Comparison of ENCODE assay signal across 8 cellular contexts in the genomic region with DNA sequence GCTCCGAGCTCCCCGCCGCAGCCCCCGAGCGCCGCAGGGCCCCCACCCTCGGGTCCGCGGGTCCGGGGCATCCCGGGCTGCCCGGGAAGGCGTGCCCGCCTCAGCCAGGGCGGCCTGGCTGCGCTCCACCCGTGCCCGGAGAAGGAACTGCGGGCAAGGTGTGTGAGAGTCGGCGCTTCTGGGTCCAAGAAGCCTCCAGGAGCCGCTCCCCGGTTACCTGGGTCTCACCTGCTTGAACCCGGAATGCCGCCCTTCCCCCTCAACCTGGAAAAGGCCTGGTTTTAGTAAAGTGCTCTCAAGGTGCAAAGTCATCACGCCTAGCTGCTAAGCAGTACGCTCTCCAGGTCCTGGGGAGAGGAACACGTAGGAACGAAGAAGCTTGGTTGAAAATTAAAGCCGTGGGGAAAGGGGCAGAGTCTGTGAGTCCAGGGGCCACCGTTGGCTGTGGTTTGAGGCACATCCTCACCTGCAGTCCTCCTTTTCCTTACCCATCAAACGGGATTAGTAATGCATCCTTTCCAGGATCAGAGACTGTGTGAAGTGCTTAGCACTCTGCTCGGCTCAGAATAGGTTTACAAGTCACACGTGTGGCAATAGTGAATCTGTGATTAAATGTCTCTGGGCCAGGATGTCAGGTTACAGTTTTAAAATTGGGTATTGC. TPM values are rescaled to one million over a fixed set of nuclear protein-coding genes. Genes with fewer than 3 reads are reported as not detected.
DNase-seq lines count a peak whose midpoint lies in the region; ATAC-seq and TF ChIP-seq lines count a peak whose summit lies in the region.

No MANE protein-coding gene starts in this region.

- no peaks in the 10 kb centered on the region for H3K9me3 ChIP-seq in cardiac muscle cell (ENCODE audit: low read depth)
- H3K9me3 ChIP-seq in mesenchymal stem cell (ENCODE audit: control insufficient read depth, low read length) = no peaks in the 10 kb centered on the region
- H3K9me3 ChIP-seq in uterus = no peaks in the 10 kb centered on the region

- peak overlapping the region; percentile 98 for H4K91ac ChIP-seq in mesenchymal stem cell (ENCODE audit: low read length)

- H3K4me3 ChIP-seq in cardiac muscle cell (peak overlapping the region; percentile 54), mesenchymal stem cell (ENCODE audit: insufficient read depth in 1 of 2, low read depth in 1 of 2, low read length in 2 of 2) (peak overlapping the region; percentile 94 to 95), uterus (peak overlapping the region; percentile 54 to 84)

- peaks cover 2% of the 10 kb centered on the region for H3K36me3 Mint-ChIP-seq in chondrocyte (ENCODE audit: low read depth)

- WGBS in mesenchymal stem cell = under 1% methylated on average over 34 of the region's 34 CpGs

- H2BK5ac ChIP-seq in mesenchymal stem cell (ENCODE audit: low read depth, low read length, poor library complexity, severe bottlenecking) = no peak overlapping the region

- no peak for TF ChIP-seq CTCF in cardiac muscle cell (IDR thresholded peaks at IDR 0.05; ENCODE audit: low read depth, low read length)
- no peak for TF ChIP-seq CTCF in chondrocyte (IDR thresholded peaks at IDR 0.05)
- no peak for TF ChIP-seq CTCF in uterus (IDR thresholded peaks at IDR 0.05)

- H3K4ac ChIP-seq in mesenchymal stem cell (ENCODE audit: low read depth in 1 of 2, low read length in 2 of 2) = peak overlapping the region; percentile 68 to 97

- H3K27ac ChIP-seq in cardiac muscle cell (no peak overlapping the region), mesenchymal stem cell (ENCODE audit: low read length, poor library complexity, severe bottlenecking) (no peak overlapping the region), uterus (peak overlapping the region; percentile 85 to 94)

- peak overlapping the region; percentile 96 for H3K23ac ChIP-seq in mesenchymal stem cell (ENCODE audit: low read length in 2 of 2)

- H2BK12ac ChIP-seq in mesenchymal stem cell (ENCODE audit: low read length in 2 of 2) = no peak overlapping the region

- peak overlapping the region; percentile 90 for H3K27ac Mint-ChIP-seq in chondrocyte (ENCODE audit: unreplicated experiment)

- H3K4me2 ChIP-seq in mesenchymal stem cell (ENCODE audit: low read length, poor library complexity, severe bottlenecking) = peak overlapping the region; percentile 85

- H2BK15ac ChIP-seq in mesenchymal stem cell (ENCODE audit: low read depth, poor library complexity, severe bottlenecking) = peak overlapping the region; percentile 99

- intact Hi-C loops in cardiac septum (cut with DNase I) (loop anchor here (5.0 kb wide), 4 partner anchors 55 to 215 kb away; partner anchors contain the start of genes CPSF3 and ITGB1BP1), uterus (cut with DNase I; ENCODE audit: low total_unique reads) (loop anchor here (10.0 kb wide), 2 partner anchors 63 to 107 kb away; no protein-coding TSS in a partner anchor)

- H3K4me1 ChIP-seq in cardiac muscle cell (ENCODE audit: low read depth) (peaks cover 6% of the 10 kb centered on the region), mesenchymal stem cell (ENCODE audit: control insufficient read depth, insufficient read depth, low read depth, low read length) (peaks cover 4% of the 10 kb centered on the region), uterus (peaks cover 11 to 16% of the 10 kb centered on the region in 2 donors)

- DNase-seq in cardiac muscle cell (ENCODE audit: low read depth in 1 of 2, low spot score in 1 of 2) = peak in 1 of 2 donors; percentile 32
- DNase-seq in cardiac septum (ENCODE audit: low spot score) = no peak
- DNase-seq in NCI-H526 treated with DMSO at 0.1 percent for 48 hours (lab: John Stamatoyannopoulos, UW) = peak; percentile 73
- DNase-seq in chondrocyte (ENCODE audit: low spot score) = no peak
- peak; percentile 45 for DNase-seq in mesenchymal stem cell
- DNase-seq in uterus = no peak

- H3K27me3 ChIP-seq in cardiac muscle cell (peaks cover 5% of the 10 kb centered on the region), mesenchymal stem cell (ENCODE audit: control insufficient read depth in 1 of 2, insufficient read depth in 1 of 2, low read length in 2 of 2) (no peaks in the 10 kb centered on the region), uterus (no peaks in the 10 kb centered on the region)

- no peak for TF ChIP-seq POLR2A in uterus (IDR thresholded peaks at IDR 0.05)

- H3K18ac ChIP-seq in mesenchymal stem cell (ENCODE audit: low read depth in 1 of 2, low read length in 2 of 2) = peak overlapping the region; percentile 93 to 97

- H4K8ac ChIP-seq in mesenchymal stem cell (ENCODE audit: low read length) = peak overlapping the region; percentile 33

- H2AFZ ChIP-seq in mesenchymal stem cell (ENCODE audit: low read depth, low read length) = no peak overlapping the region

- H3K36me3 ChIP-seq in cardiac muscle cell (no peaks in the 10 kb centered on the region), mesenchymal stem cell (ENCODE audit: control insufficient read depth in 1 of 2, insufficient read depth in 2 of 2, low read depth in 1 of 2, low read length in 2 of 2) (peaks cover 0 to 8% of the 10 kb centered on the region in 2 experiments), uterus (no peaks in the 10 kb centered on the region)

- H3K79me1 ChIP-seq in mesenchymal stem cell (replicated peaks; ENCODE audit: low read length, poor library complexity, severe bottlenecking) = peaks cover 12% of the 10 kb centered on the region

- ATAC-seq in HG03280 (IDR thresholded peaks at IDR 0.05; ENCODE audit: unreplicated experiment) = no peak
- no peak for ATAC-seq in HG02763 (IDR thresholded peaks at IDR 0.05; ENCODE audit: unreplicated experiment)

- peaks cover 58% of the 10 kb centered on the region for H3K4me1 Mint-ChIP-seq in chondrocyte (ENCODE audit: low read depth)

- H3K9me3 Mint-ChIP-seq in chondrocyte (ENCODE audit: low read depth) = no peaks in the 10 kb centered on the region

- peak overlapping the region; percentile 92 for H3K9ac ChIP-seq in mesenchymal stem cell (ENCODE audit: low read length)

- peak overlapping the region; percentile 95 for H2BK120ac ChIP-seq in mesenchymal stem cell (ENCODE audit: low read depth, low read length)

- peak overlapping the region; percentile 90 for H3K4me3 Mint-ChIP-seq in chondrocyte (ENCODE audit: unreplicated experiment)

- peak overlapping the region; percentile 47 to 83 for H3K14ac ChIP-seq in mesenchymal stem cell (ENCODE audit: low read length in 2 of 2)

- H3K27me3 Mint-ChIP-seq in chondrocyte (ENCODE audit: low read depth) = no peaks in the 10 kb centered on the region

- no peak overlapping the region for H2AK5ac ChIP-seq in mesenchymal stem cell (ENCODE audit: low read length, severe bottlenecking)

RNA-seq across cellular contexts. Expression of gene ASAP2, which starts 1.2 kb away (rescaled TPM):
- total RNA-seq in cardiac muscle cell (12.8 and 16.7 TPM in 2 replicates), cardiac septum (11.8 TPM), chondrocyte (60.7 to 73.2 TPM (median 61.5 TPM) in 3 replicates), uterus (10 to 100 TPM; 24.3 to 55.5 (median 31.3) TPM)
- 8.5 and 13.7 TPM in 2 replicates for polyA plus RNA-seq in cardiac muscle cell
- 27.5 TPM for polyA plus RNA-seq in mesenchymal stem cell (2013, experiment 1 of 2)
- 23.9 TPM for polyA plus RNA-seq in mesenchymal stem cell (2013, experiment 2 of 2)

Comparison
In these comparisons a context has a peak if more than half of its experiments do, and no peak if none do; other contexts are left out.
1. DNase-seq: peak in NCI-H526 treated with DMSO at 0.1 percent for 48 hours (single experiment) and mesenchymal stem cell (single experiment); none in cardiac septum (single experiment), chondrocyte (single experiment) and uterus (0 of 2).
2. H3K27ac ChIP-seq: peak in uterus (2 of 2); none in cardiac muscle cell (single experiment) and mesenchymal stem cell (single experiment).
3. Peak in every context shown above with its lines, with median percentiles within 50 percentile points of each other: H3K4me3 ChIP-seq.